9 cellular contexts compared by ENCODE assay signal in the genomic region with DNA sequence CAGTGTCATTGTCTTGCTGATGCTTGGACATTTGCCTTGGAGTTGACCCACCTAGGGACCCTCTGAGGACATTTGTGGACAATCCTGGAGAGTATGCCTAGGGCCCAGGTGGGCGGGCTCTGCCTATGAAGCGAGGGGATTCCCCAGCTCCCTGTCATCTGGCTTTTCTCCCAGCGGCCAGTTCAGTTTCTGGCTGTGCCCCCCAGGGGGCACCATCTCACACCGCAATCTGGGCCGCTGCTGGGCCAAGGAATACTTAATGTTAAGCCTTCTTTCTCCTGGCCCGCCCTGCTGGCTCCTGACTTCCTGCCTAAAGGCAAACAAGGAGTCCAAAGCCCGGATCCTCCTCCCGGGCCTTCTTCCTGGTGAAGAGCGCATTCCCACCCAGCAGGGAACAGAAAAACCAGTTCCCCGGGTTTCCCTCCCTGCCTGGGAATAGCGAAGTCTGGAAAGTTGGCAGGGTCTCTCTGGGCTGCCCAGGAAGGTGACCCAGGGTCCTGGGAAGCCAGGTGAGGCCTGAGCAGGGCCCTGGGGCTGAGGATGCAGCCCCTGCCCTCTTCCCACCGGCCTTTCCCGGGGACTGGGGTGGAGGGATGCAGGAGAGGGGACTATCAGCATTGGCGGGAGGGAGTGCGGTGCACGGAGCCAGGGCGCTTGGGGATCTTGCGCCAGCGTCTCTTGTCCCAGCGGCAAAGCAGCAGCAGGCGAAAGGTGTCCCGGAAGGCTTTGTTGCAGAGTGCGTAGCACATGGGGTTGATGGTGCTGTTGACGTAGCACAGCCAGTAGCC. TPM values are rescaled to one million over a fixed set of nuclear protein-coding genes. Genes with fewer than 3 reads are reported as not detected.
DNase-seq lines count a peak whose midpoint lies in the region; ATAC-seq, FAIRE-seq and TF ChIP-seq lines count a peak whose summit lies in the region.
"Had no signal": no experiment of that assay in that cellular context is flagged by ENCODE, and none has a peak within 500 bp of the region (broad histone marks: within the 10 kb centered on the region; RNA-seq: fewer than 3 reads in every experiment).

No MANE protein-coding gene starts in this region.

- H3F3A ChIP-seq in OCI-LY1 (ENCODE audit: insufficient read depth, low read length), result no peaks in the 10 kb centered on the region

- H3K14ac ChIP-seq in H1 (ENCODE audit: insufficient read length), result no peak overlapping the region

- H2BK12ac ChIP-seq in H1 (ENCODE audit: low read depth, low read length), result peak overlapping the region; percentile 100

- peak; percentile 71 to 84 for TF ChIP-seq RAD21 in H1 (IDR thresholded peaks at IDR 0.05 in 1 of 2, conservative IDR thresholded peaks at IDR 0.05 in 1 of 2; ENCODE audit: low read depth in 2 of 2, low read length in 2 of 2)

- H3K4me3 ChIP-seq in OCI-LY1 (ENCODE audit: low read depth, low read length, poor library complexity, severe bottlenecking) (no peak overlapping the region), H1 (ENCODE audit: extremely low read depth in 1 of 4, insufficient read depth in 2 of 4, low read depth in 3 of 4, low read length in 4 of 4) (peak overlapping the region in 3 of 4 experiments; percentile 11 to 49 (median 34); a peak in 6 of 8 replicates), lower lobe of right lung (peak overlapping the region; percentile 35)

- H3K79me2 ChIP-seq in OCI-LY1 (ENCODE audit: insufficient read depth, low read length) (no peaks in the 10 kb centered on the region), H1 (ENCODE audit: control insufficient read depth in 1 of 2, insufficient read depth in 2 of 2, low read length in 2 of 2) (no peaks in the 10 kb centered on the region)

- TF ChIP-seq CTCF in OCI-LY1 (IDR thresholded peaks at IDR 0.05; ENCODE audit: low read length) (peak; percentile 63), H1 (IDR thresholded peaks at IDR 0.05; ENCODE audit: control extremely low read depth in 1 of 3, insufficient read depth in 1 of 3, low read depth in 1 of 3, low read length in 3 of 3) (peak; percentile 53 to 84 (median 67)), lower lobe of right lung (IDR thresholded peaks at IDR 0.05) (peak; percentile 67)

- no peak overlapping the region for H3K23ac ChIP-seq in H1 (ENCODE audit: insufficient read length)

- FAIRE-seq in H1 (lab: Jason Lieb, UNC) (peak; percentile 55), GM19239 (lab: Jason Lieb, UNC) (no peak)
- FAIRE-seq: endometrium had no signal

- H4K20me1 ChIP-seq in OCI-LY1 (ENCODE audit: insufficient read depth, low read length) (no peaks in the 10 kb centered on the region), H1 (replicated peaks in 1 of 2; ENCODE audit: control insufficient read depth in 1 of 2, insufficient read depth in 2 of 2, low read length in 2 of 2) (no peaks in the 10 kb centered on the region)

- no peaks in the 10 kb centered on the region for H3K9me3 ChIP-seq in OCI-LY1 (ENCODE audit: low read length)
- H3K9me3 ChIP-seq in H1 (ENCODE audit: insufficient read depth in 2 of 2, low read depth in 1 of 2, low read length in 1 of 2), result no peaks in the 10 kb centered on the region
- no peaks in the 10 kb centered on the region for H3K9me3 ChIP-seq in lower lobe of right lung

- peak overlapping the region; percentile 78 for H4K5ac ChIP-seq in H1 (ENCODE audit: insufficient read length, low read depth, low read length)

- peak overlapping the region; percentile 96 for H3K18ac ChIP-seq in H1 (ENCODE audit: extremely low read depth, low read length)

- DNase-seq in stimulated activated CD4-positive, alpha-beta T cell treated with anti-CD3 and anti-CD28 coated beads, Interleukin-4, amount 100 ng/mL, for 24 hours, result peak; percentile 21
- DNase-seq in stimulated activated CD4-positive, alpha-beta T cell treated with anti-CD3 and anti-CD28 coated beads, Interleukin-2, amount 100 ng/mL, for 48 hours, result no peak
- DNase-seq in H1 (ENCODE audit: low read depth in 1 of 2, low spot score in 2 of 2) (peak; percentile 88 to 91), lower lobe of right lung (peak; percentile 82), GM19239 (ENCODE audit: insufficient read length, low spot score) (no peak)
- no peak for DNase-seq in effector CD4-positive, alpha-beta T cell
- no peak for DNase-seq in activated CD4-positive, alpha-beta T cell treated with anti-CD3 and anti-CD28 coated beads, Interleukin-2, amount 50 U/mL, for 1 hour

- H3K27me3 ChIP-seq in OCI-LY1 (ENCODE audit: insufficient read depth, low read length) (0 out of 2 replicates have a peak, but pooled peaks cover 3% of the 10 kb centered on the region), H1 (replicated peaks in 1 of 4; ENCODE audit: control insufficient read depth in 3 of 4, extremely low read depth in 1 of 4, insufficient read depth in 3 of 4, low read length in 3 of 4) (peaks cover 0 to 3% (median 1%) of the 10 kb centered on the region in 4 experiments; a peak in 2 of 7 replicates), lower lobe of right lung (ENCODE audit: low read depth) (no peaks in the 10 kb centered on the region)

- peak overlapping the region; percentile 63 for H2BK120ac ChIP-seq in H1 (replicated peaks; ENCODE audit: low read depth, low read length)

- WGBS in H1 (ENCODE audit: extremely low coverage in 1 of 2, insufficient coverage in 1 of 2, insufficient read length in 1 of 2, insufficient replicate concordance in 2 of 2, low coverage in 1 of 2, low lambda C conversion rate in 2 of 2, missing lambda C conversion rate in 1 of 2), 2 experiments, result 24% methylated on average over 22 of the region's 24 CpGs; no CpG with 5 or more reads in 1 of the 2 experiments

- peak overlapping the region; percentile 78; the same call in 1 of the 2 replicates for H2AK5ac ChIP-seq in H1 (ENCODE audit: low read depth, low read length)

- H4K91ac ChIP-seq in H1 (replicated peaks; ENCODE audit: insufficient read length, low read length), result peak overlapping the region; percentile 99

- no peak; a peak in 1 of 3 replicates for TF ChIP-seq EP300 in H1 (IDR thresholded peaks at IDR 0.05; ENCODE audit: borderline replicate concordance in 1 of 2, low read depth in 2 of 2, low read length in 2 of 2)

- TF ChIP-seq POLR2A in H1 (IDR thresholded peaks at IDR 0.05; ENCODE audit: control extremely low read depth in 1 of 2, low read depth in 2 of 2, low read length in 2 of 2), result peak in 1 of 2 experiments; percentile 59; a peak in 2 of 3 replicates

- intact Hi-C loops in lower lobe of right lung (cut with DNase I), result loop anchor here (5.0 to 10.0 kb wide), 2 partner anchors 113 to 306 kb away; no protein-coding TSS in a partner anchor

- H4K8ac ChIP-seq in H1 (ENCODE audit: extremely low read depth, insufficient read depth, low read length), result peak overlapping the region; percentile 90

- peak overlapping the region; percentile 95 for H2BK5ac ChIP-seq in H1 (ENCODE audit: low read depth, low read length)

- CTCF ChIA-PET in H1 (lab: Charles Lee; ENCODE audit: partially characterized antibody), result interaction anchor here (0.6 to 12.1 kb wide), 17 partner anchors 8 to 721 kb away, joined by 3 to 435 read pairs (median 7); partner anchors contain the start of genes CHRM1, SLC22A8, SLC3A2 and TAF6L

- H2AFZ ChIP-seq in OCI-LY1 (ENCODE audit: low read length) (no peak overlapping the region), H1 (ENCODE audit: low read length) (peak overlapping the region; percentile 93)

- H3K4ac ChIP-seq in H1 (replicated peaks; ENCODE audit: insufficient read length, low read depth, low read length), result peak overlapping the region; percentile 98

- no peaks in the 10 kb centered on the region for H3K79me1 ChIP-seq in H1 (ENCODE audit: low read depth, low read length)

- H3K4me1 ChIP-seq in OCI-LY1 (ENCODE audit: insufficient read depth, low read length, severe bottlenecking) (no peaks in the 10 kb centered on the region), H1 (replicated peaks in 1 of 4; ENCODE audit: control insufficient read depth in 3 of 4, insufficient read depth in 4 of 4, low read length in 3 of 4) (peaks cover 9 to 27% (median 16%) of the 10 kb centered on the region in 4 experiments), lower lobe of right lung (peaks cover 49% of the 10 kb centered on the region)

- peak; percentile 77 to 78 for ATAC-seq in lower lobe of right lung

- peak overlapping the region; percentile 100 for H2BK20ac ChIP-seq in H1 (ENCODE audit: low read length)

- H3K4me2 ChIP-seq in OCI-LY1 (ENCODE audit: low read length), result no peak overlapping the region
- H3K4me2 ChIP-seq in H1 (ENCODE audit: insufficient read depth in 1 of 2, low read depth in 2 of 2, low read length in 2 of 2), result peak overlapping the region; percentile 62 to 64

- H3K9ac ChIP-seq in OCI-LY1 (ENCODE audit: low read length) (no peak overlapping the region), H1 (replicated peaks in 1 of 4; ENCODE audit: extremely low read depth in 1 of 4, low read depth in 3 of 4, low read length in 3 of 4) (peak overlapping the region in 2 of 4 experiments; percentile 12 to 34; a peak in 4 of 7 replicates)

- H2BK15ac ChIP-seq in H1 (ENCODE audit: low read length), result peak overlapping the region; percentile 100; the same call in 1 of the 2 replicates

- no peak overlapping the region for H3K27ac ChIP-seq in OCI-LY1 (ENCODE audit: low read depth, low read length, poor library complexity, severe bottlenecking)
- peak overlapping the region; percentile 51; the same call in 1 of the 2 replicates for H3K27ac ChIP-seq in H1 (ENCODE audit: low read depth, low read length)
- H3K27ac ChIP-seq in lower lobe of right lung, result peak overlapping the region; percentile 78

- POLR2A ChIA-PET in H1 (lab: Charles Lee; ENCODE audit: partially characterized antibody), result interaction anchor here (0.6 to 57.8 kb wide), 11 partner anchors 12 to 244 kb away, joined by 3 to 2104 read pairs (median 5); partner anchors contain the start of genes C11orf98, CHRM1, CSKMT and SLC3A2

- peak overlapping the region; percentile 11 for H3K56ac ChIP-seq in H1 (replicated peaks; ENCODE audit: insufficient read length, low read depth, low read length)

- peaks cover 3% of the 10 kb centered on the region; the same call in 1 of the 2 replicates for H3K23me2 ChIP-seq in H1 (ENCODE audit: low read depth, low read length)

- no peaks in the 10 kb centered on the region for H3K9me2 ChIP-seq in OCI-LY1 (ENCODE audit: low read depth, low read length)

- H3K36me3 ChIP-seq in OCI-LY1 (ENCODE audit: insufficient read depth, low read length) (no peaks in the 10 kb centered on the region), H1 (ENCODE audit: control insufficient read depth in 2 of 4, insufficient read depth in 4 of 4, low read length in 3 of 4) (no peaks in the 10 kb centered on the region), lower lobe of right lung (no peaks in the 10 kb centered on the region)

RNA-seq across cellular contexts. Expression of gene CHRM1, which starts 11.9 kb away (rescaled TPM):
- not detected in 2 replicates for total RNA-seq in H1 (2021; fragmentation: NEBNext Ultra II Directional; extraction: Animal tissue kit (Norgen Biotek cat#: 25700))
- polyA plus RNA-seq in H1 (2011; rRNA removed), result 0.05 and 0.08 TPM in 2 replicates
- polyA plus RNA-seq in H1 (2011; cell fraction: cytosol; rRNA removed), result 0.13 TPM
- not detected for polyA plus RNA-seq in H1 (2011; cell fraction: nucleus; rRNA removed)
- 0.21 to 0.51 TPM (median 0.33 TPM) in 4 replicates for polyA plus RNA-seq in H1 (2012, experiment 1 of 2)
- polyA plus RNA-seq in H1 (2012, experiment 2 of 2), result 0.16 TPM
- polyA plus RNA-seq in H1 (2013, experiment 1 of 2), result 0.08 TPM
- 0.11 TPM for polyA plus RNA-seq in H1 (2013, experiment 2 of 2)
- polyA minus RNA-seq in H1 (2011; rRNA and poly(A)+ RNA removed), result 0.44 TPM in 1 of 2 replicates, not detected in the other
- polyA minus RNA-seq in H1 (2011; cell fraction: cytosol; rRNA and poly(A)+ RNA removed), result not detected
- 0.40 TPM for polyA minus RNA-seq in H1 (2011; cell fraction: nucleus; rRNA and poly(A)+ RNA removed)
- 6.8 TPM for total RNA-seq in lower lobe of right lung

RNA-seq across cellular contexts. Expression of gene SLC3A2, which starts 28.6 kb away (rescaled TPM):
- total RNA-seq in H1 (2021; fragmentation: NEBNext Ultra II Directional; extraction: Animal tissue kit (Norgen Biotek cat#: 25700)), result 393 and 410 TPM in 2 replicates
- polyA plus RNA-seq in H1 (2011; rRNA removed), result 435 and 574 TPM in 2 replicates
- polyA plus RNA-seq in H1 (2011; cell fraction: cytosol; rRNA removed), result 408 TPM
- 721 TPM for polyA plus RNA-seq in H1 (2011; cell fraction: nucleus; rRNA removed)
- polyA plus RNA-seq in H1 (2012, experiment 1 of 2), result 317 to 394 TPM (median 319 TPM) in 4 replicates
- 437 TPM for polyA plus RNA-seq in H1 (2012, experiment 2 of 2)
- 405 TPM for polyA plus RNA-seq in H1 (2013, experiment 1 of 2)
- polyA plus RNA-seq in H1 (2013, experiment 2 of 2), result 379 TPM
- polyA minus RNA-seq in H1 (2011; rRNA and poly(A)+ RNA removed), result 281 and 291 TPM in 2 replicates
- 357 TPM for polyA minus RNA-seq in H1 (2011; cell fraction: cytosol; rRNA and poly(A)+ RNA removed)
- 226 TPM for polyA minus RNA-seq in H1 (2011; cell fraction: nucleus; rRNA and poly(A)+ RNA removed)
- 214 TPM for total RNA-seq in lower lobe of right lung

Comparison
In these comparisons a context has a peak if more than half of its experiments do, and no peak if none do; other contexts are left out.
1. DNase-seq: peak in stimulated activated CD4-positive, alpha-beta T cell treated with anti-CD3 and anti-CD28 coated beads, Interleukin-4, amount 100 ng/mL, for 24 hours (single experiment), H1 (2 of 2) and lower lobe of right lung (single experiment); none in stimulated activated CD4-positive, alpha-beta T cell treated with anti-CD3 and anti-CD28 coated beads, Interleukin-2, amount 100 ng/mL, for 48 hours (0 of 2), effector CD4-positive, alpha-beta T cell (single experiment), GM19239 (single experiment) and activated CD4-positive, alpha-beta T cell treated with anti-CD3 and anti-CD28 coated beads, Interleukin-2, amount 50 U/mL, for 1 hour (single experiment).
2. Peak in every context shown above with its lines, with median percentiles within 50 percentile points of each other: CTCF ChIP-seq.